ENCODE assay signal across 16 cellular contexts in the genomic region with DNA sequence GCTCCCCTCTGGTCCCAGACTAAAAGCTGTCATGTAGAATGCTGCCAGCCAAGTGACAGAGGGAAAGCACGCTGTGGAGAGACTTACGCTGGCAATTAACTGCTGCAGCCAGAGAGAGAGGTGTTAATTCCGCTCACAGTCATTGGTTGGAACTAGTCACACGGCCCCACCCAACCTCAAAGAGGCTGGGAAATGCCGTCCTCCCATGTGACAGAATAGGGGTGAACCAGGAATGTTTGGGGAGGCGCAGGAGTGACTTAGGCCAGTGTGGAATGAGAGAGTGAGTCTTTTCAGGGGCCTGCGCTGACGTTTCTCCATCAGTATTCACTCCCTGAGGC.
DNase-seq lines count a peak whose midpoint lies in the region; ATAC-seq and TF ChIP-seq lines count a peak whose summit lies in the region.
"Had no signal": no experiment of that assay in that cellular context is flagged by ENCODE, and none has a peak within 500 bp of the region (broad histone marks: within the 10 kb centered on the region; RNA-seq: fewer than 3 reads in every experiment).

No MANE protein-coding gene starts in this region.

- no peak overlapping the region for H3K4me2 ChIP-seq in hepatocyte

- ATAC-seq in GM21381 (IDR thresholded peaks at IDR 0.05; ENCODE audit: unreplicated experiment) (no peak), gastrocnemius medialis (no peak)

- H3K27me3 ChIP-seq in ascending aorta (no peaks in the 10 kb centered on the region), suprapubic skin (no peaks in the 10 kb centered on the region), hepatocyte (no peaks in the 10 kb centered on the region), gastrocnemius medialis (no peaks in the 10 kb centered on the region)

- no peak overlapping the region for H3K4me3 ChIP-seq in ascending aorta
- no peak overlapping the region for H3K4me3 ChIP-seq in suprapubic skin
- no peak overlapping the region for H3K4me3 ChIP-seq in hepatocyte
- H3K4me3 ChIP-seq in gastrocnemius medialis = no peak overlapping the region

- H3K4me1 ChIP-seq in ascending aorta (peaks cover 41 to 58% of the 10 kb centered on the region in 2 donors), suprapubic skin (peaks cover 32% of the 10 kb centered on the region), hepatocyte (ENCODE audit: insufficient read depth) (no peaks in the 10 kb centered on the region), gastrocnemius medialis (peaks cover 31 to 37% of the 10 kb centered on the region in 2 donors)

- H3K79me2 ChIP-seq in hepatocyte = peaks cover 3% of the 10 kb centered on the region

- no peak for TF ChIP-seq EP300 in suprapubic skin (IDR thresholded peaks at IDR 0.05)

- H3K9me3 ChIP-seq in ascending aorta = no peaks in the 10 kb centered on the region
- no peaks in the 10 kb centered on the region for H3K9me3 ChIP-seq in suprapubic skin
- no peaks in the 10 kb centered on the region for H3K9me3 ChIP-seq in hepatocyte (ENCODE audit: low read depth)
- H3K9me3 ChIP-seq in gastrocnemius medialis = no peaks in the 10 kb centered on the region

- WGBS in suprapubic skin = 86% methylated on average over 8 of the region's 8 CpGs
- WGBS in hepatocyte (ENCODE audit: low lambda C conversion rate, missing lambda C conversion rate) = 92% methylated on average over 8 of the region's 8 CpGs

- intact Hi-C loops in ascending aorta (cut with DNase I) = loop anchor here (5.0 to 10.0 kb wide), 2 partner anchors 113 to 186 kb away; a partner anchor contains a TSS
- intact Hi-C loops in gastrocnemius medialis (cut with DNase I; ENCODE audit: low total_unique reads) = loop anchor here (5.0 kb wide), 2 partner anchors 103 to 138 kb away; no protein-coding TSS in a partner anchor

- no peaks in the 10 kb centered on the region for H3K9me2 ChIP-seq in hepatocyte (replicated peaks; ENCODE audit: insufficient read depth)

- TF ChIP-seq POLR2A in suprapubic skin (IDR thresholded peaks at IDR 0.05) (no peak), gastrocnemius medialis (IDR thresholded peaks at IDR 0.05) (no peak)

- H3K36me3 ChIP-seq in ascending aorta = no peaks in the 10 kb centered on the region
- peaks cover 7% of the 10 kb centered on the region for H3K36me3 ChIP-seq in suprapubic skin
- H3K36me3 ChIP-seq in hepatocyte (replicated peaks; ENCODE audit: insufficient read depth, low read depth) = no peaks in the 10 kb centered on the region
- H3K36me3 ChIP-seq in gastrocnemius medialis = no peaks in the 10 kb centered on the region

- peak; percentile 8 for DNase-seq in activated CD8-positive, alpha-beta memory T cell treated with anti-CD3 and anti-CD28 coated beads, Interleukin-2, amount 50 U/mL, for 48 hours
- DNase-seq in activated CD8-positive, alpha-beta memory T cell treated with anti-CD3 and anti-CD28 coated beads, Interleukin-2, amount 50 U/mL, for 4 hours = no peak
- DNase-seq in ascending aorta (ENCODE audit: low spot score in 2 of 2) (peak in 1 of 2 donors; percentile 55), mesenteric fat pad (ENCODE audit: low spot score) (peak; percentile 16), suprapubic skin (ENCODE audit: low spot score in 2 of 2) (peak; percentile 6 to 27), hepatocyte (ENCODE audit: low spot score) (no peak), gastrocnemius medialis (no peak)
- DNase-seq: DND-41, GF-D8, HFFc6, NCI-H1048, NCI-H1436 treated with DMSO at 0.1 percent for 48 hours, NCI-H2029 treated with DMSO at 0.1 percent for 48 hours, NCI-H748 treated with DMSO at 0.1 percent for 48 hours had no signal

- H3K27ac ChIP-seq in ascending aorta (peak overlapping the region; percentile 74 to 82), suprapubic skin (no peak overlapping the region), hepatocyte (no peak overlapping the region), gastrocnemius medialis (no peak overlapping the region)
- H3K27ac ChIP-seq: 22Rv1 had no signal

- H4K20me1 ChIP-seq in hepatocyte (ENCODE audit: insufficient read depth, poor library complexity, severe bottlenecking) = peaks cover 3% of the 10 kb centered on the region

- TF ChIP-seq CTCF in ascending aorta (IDR thresholded peaks at IDR 0.05) = no peak
- TF ChIP-seq CTCF in suprapubic skin (IDR thresholded peaks at IDR 0.05) = no peak
- no peak for TF ChIP-seq CTCF in hepatocyte (IDR thresholded peaks at IDR 0.05; ENCODE audit: poor library complexity)
- TF ChIP-seq CTCF in gastrocnemius medialis (IDR thresholded peaks at IDR 0.05 in 4 of 5, conservative IDR thresholded peaks at IDR 0.05 in 1 of 5) = no peak

- H2AFZ ChIP-seq in hepatocyte = no peak overlapping the region

- in situ Hi-C loops in gastrocnemius medialis (cut with MboI; ENCODE audit: low sequenced_read_pairs in 4 of 4) = no loop called here

Comparison
In these comparisons a context has a peak if more than half of its experiments do, and no peak if none do; other contexts are left out.
1. DNase-seq: peak in activated CD8-positive, alpha-beta memory T cell treated with anti-CD3 and anti-CD28 coated beads, Interleukin-2, amount 50 U/mL, for 48 hours (single experiment), mesenteric fat pad (single experiment) and suprapubic skin (2 of 2); none in activated CD8-positive, alpha-beta memory T cell treated with anti-CD3 and anti-CD28 coated beads, Interleukin-2, amount 50 U/mL, for 4 hours (single experiment), hepatocyte (single experiment) and gastrocnemius medialis (0 of 2).
2. H3K27ac ChIP-seq: peak in ascending aorta (2 of 2); none in suprapubic skin (single experiment), hepatocyte (single experiment) and gastrocnemius medialis (0 of 4).